8 cellular contexts compared by ENCODE assay signal in the genomic region with DNA sequence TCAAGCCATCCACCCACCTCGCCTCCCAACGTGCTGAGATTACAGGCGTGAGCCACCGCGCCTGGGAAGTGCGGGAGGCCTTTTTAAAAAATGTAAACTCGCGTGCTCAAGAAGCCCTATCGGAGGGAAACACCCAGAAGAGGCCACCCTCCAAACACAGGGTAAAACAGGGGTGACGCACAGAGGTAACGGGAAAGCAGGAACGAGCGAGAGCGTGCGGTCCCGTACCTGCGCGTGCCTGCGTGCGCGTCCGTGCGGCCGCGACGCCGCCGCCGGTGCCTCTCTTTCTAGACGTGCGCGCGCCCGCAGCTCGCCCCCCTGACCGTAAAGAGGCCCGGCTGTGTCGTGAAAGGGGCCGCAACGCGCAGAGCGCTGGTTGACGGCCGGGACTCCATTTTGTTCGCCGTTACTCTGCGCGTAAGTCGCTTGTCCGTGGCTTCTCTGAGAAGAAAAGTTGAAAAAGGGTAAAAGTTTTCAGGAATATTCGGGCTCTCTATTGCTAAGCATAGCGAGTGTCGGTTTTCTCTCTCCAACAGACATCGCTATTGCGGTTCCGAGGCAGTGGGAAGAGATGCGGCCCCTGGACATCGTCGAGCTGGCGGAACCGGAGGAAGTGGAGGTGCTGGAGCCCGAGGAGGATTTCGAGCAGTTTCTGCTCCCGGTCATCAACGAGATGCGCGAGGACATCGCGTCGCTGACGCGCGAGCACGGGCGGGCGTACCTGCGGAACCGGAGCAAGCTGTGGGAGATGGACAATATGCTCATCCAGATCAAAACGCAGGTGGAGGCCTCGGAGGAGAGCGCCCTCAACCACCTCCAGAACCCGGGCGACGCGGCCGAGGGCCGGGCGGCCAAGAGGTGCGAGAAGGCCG. TPM values are rescaled to one million over a fixed set of nuclear protein-coding genes. Genes with fewer than 3 reads are reported as not detected.
DNase-seq lines count a peak whose midpoint lies in the region; ATAC-seq, FAIRE-seq and TF ChIP-seq lines count a peak whose summit lies in the region.

A gene (plus strand): TSS at position 394 of the 872 bp plus-strand sequence. CDS start 178 bp downstream, at position 572.

- H3K9me3 ChIP-seq in WERI-Rb-1 (ENCODE audit: severe bottlenecking) (no peaks in the 10 kb centered on the region), breast epithelium (no peaks in the 10 kb centered on the region), small intestine (ENCODE audit: control insufficient read depth, low read depth) (no peaks in the 10 kb centered on the region)

- intact Hi-C loops in breast epithelium (cut with DNase I; ENCODE audit: low total_unique reads), result no loop called here

- 0% methylated on average over 90 of the region's 90 CpGs for WGBS in small intestine, 3 donors

- H3K4me1 ChIP-seq in breast epithelium, result peaks cover 3 to 9% of the 10 kb centered on the region in 2 donors
- H3K4me1 ChIP-seq in small intestine (ENCODE audit: control insufficient read depth in 2 of 2, insufficient read depth in 1 of 2, low read depth in 1 of 2, low read length in 1 of 2), result peaks cover 5 to 10% of the 10 kb centered on the region in 2 donors

- H3K27ac ChIP-seq in WERI-Rb-1 (peak within 1 kb of the TSS; percentile 79), breast epithelium (peak within 1 kb of the TSS; percentile 94 to 97), small intestine (ENCODE audit: low read depth in 1 of 2, low read length in 1 of 2) (peak within 1 kb of the TSS; percentile 89 to 97)

- DNase-seq in AG04449 (ENCODE audit: low read depth, low spot score) (peak; percentile 71), NCI-H2227 (lab: John Stamatoyannopoulos, UW; ENCODE audit: unreplicated experiment) (peak; percentile 94), WERI-Rb-1 (peak; percentile 95), breast epithelium (ENCODE audit: low spot score in 2 of 2) (peak; percentile 92), iPS-NIHi11 (ENCODE audit: low spot score) (peak; percentile 97), small intestine (peak; percentile 94)

- TF ChIP-seq CTCF in AG04449 (IDR thresholded peaks at IDR 0.05; ENCODE audit: insufficient read depth, low read length, missing control alignments) (no peak), WERI-Rb-1 (IDR thresholded peaks at IDR 0.05; ENCODE audit: low read depth, low read length) (no peak), breast epithelium (IDR thresholded peaks at IDR 0.05) (no peak)

- H3K36me3 ChIP-seq in WERI-Rb-1, result peaks cover 23% of the 10 kb centered on the region
- no peaks in the 10 kb centered on the region for H3K36me3 ChIP-seq in breast epithelium
- H3K36me3 ChIP-seq in small intestine (ENCODE audit: control insufficient read depth in 2 of 2, insufficient read depth in 2 of 2, low read length in 2 of 2), result peaks cover 4 to 8% of the 10 kb centered on the region in 2 donors

- ATAC-seq in GM18907 (IDR thresholded peaks at IDR 0.05; ENCODE audit: unreplicated experiment) (peak; percentile 86), HG03159 (IDR thresholded peaks at IDR 0.05; ENCODE audit: unreplicated experiment) (peak; percentile 82)

- H3K27me3 ChIP-seq in WERI-Rb-1 (ENCODE audit: insufficient read depth, low read depth, severe bottlenecking) (no peaks in the 10 kb centered on the region), breast epithelium (no peaks in the 10 kb centered on the region), small intestine (ENCODE audit: control insufficient read depth in 2 of 2, insufficient read depth in 2 of 2, low read length in 2 of 2) (no peaks in the 10 kb centered on the region)

- POLR2A ChIA-PET in AG04449 (lab: Yijun Ruan, JAX), result interaction anchor here (0.7 to 2.1 kb wide), 11 partner anchors 14 to 304 kb away, joined by 3 to 9 read pairs (median 4); a partner anchor contains a TSS

- TF ChIP-seq POLR2A in breast epithelium (IDR thresholded peaks at IDR 0.05), result peak; percentile 92

- H3K4me3 ChIP-seq in AG04449 (ENCODE audit: low read depth, low read length) (peak within 1 kb of the TSS; percentile 96), WERI-Rb-1 (ENCODE audit: low read depth, low read length) (peak within 1 kb of the TSS; percentile 75), breast epithelium (peak within 1 kb of the TSS; percentile 76 to 86 (median 81)), small intestine (ENCODE audit: low read depth in 1 of 2, low read length in 2 of 2) (peak within 1 kb of the TSS; percentile 80 to 89)

- no peak for FAIRE-seq in small intestine (lab: Jason Lieb, UNC)

- CTCF ChIA-PET in AG04449 (lab: Yijun Ruan, JAX), result interaction anchor here (0.8 to 1.1 kb wide), 2 partner anchors 20 to 93 kb away, joined by 3 to 4 read pairs; no protein-coding TSS in a partner anchor

RNA-seq across cellular contexts. Expression of the gene that starts here (rescaled TPM):
- 100 to 1,000 TPM; 119 to 172 (median 142) TPM for total RNA-seq in breast epithelium
- 100 to 1,000 TPM; 250 to 324 (median 303) TPM for polyA plus RNA-seq in small intestine

Comparison
In these comparisons a context has a peak if more than half of its experiments do, and no peak if none do; other contexts are left out.
1. Peak in every context shown above with its lines: DNase-seq, ATAC-seq, H3K4me3 ChIP-seq and H3K27ac ChIP-seq.